32 cellular contexts compared by ENCODE assay signal in genomic region chr17:32471652-32472051, GRCh38.
"Had no signal": no experiment of that assay in that cellular context is flagged by ENCODE, and none has a peak within 500 bp of the region (broad histone marks: within the 10 kb centered on the region; RNA-seq: fewer than 3 reads in every experiment).

No MANE protein-coding gene starts in this region.

- H3K9me3 Mint-ChIP-seq: activated CD4-positive, alpha-beta memory T cell treated with anti-CD3 and anti-CD28 coated beads for 36 hours; activated naive CD4-positive, alpha-beta T cell treated with anti-CD3 and anti-CD28 coated beads for 36 hours; activated naive CD4-positive, alpha-beta T cell treated with anti-CD3 and anti-CD28 coated beads, Interleukin-2, amount 50 U/mL, for 72 hours; activated T-helper 1 cell treated with anti-CD3 and anti-CD28 coated beads, Interleukin-12 subunit alpha, Interleukin-12 subunit beta, Interleukin-2, Interleukin-4 antibody, amounts not matched to agents 30 ng/mL and 10 ng/mL and 1 ng/mL, durations not matched to agents 14 hours and 24 hours and 36 hours; T-helper 1 cell treated with Interleukin-12 subunit alpha and Interleukin-12 subunit beta and Interleukin-4 antibody, amounts not matched to agents 30 μg/mL and 1 μg/mL, for 36 hours; T-helper 2 cell treated with Interferon-gamma antibody and Interleukin-4, amounts not matched to agents 5 μg/mL and 100 μg/mL, for 36 hours had no signal

- H3K27ac ChIP-seq: brain microvascular endothelial cell, KMS-11, Peyer's patch, SJSA1 had no signal

- H3K27me3 ChIP-seq: brain microvascular endothelial cell, Peyer's patch, SJSA1 had no signal

- H3K27ac Mint-ChIP-seq: activated CD4-positive, alpha-beta memory T cell treated with anti-CD3 and anti-CD28 coated beads for 36 hours; activated naive CD4-positive, alpha-beta T cell treated with anti-CD3 and anti-CD28 coated beads for 36 hours; activated T-helper 1 cell treated with anti-CD3 and anti-CD28 coated beads, Interleukin-12 subunit alpha, Interleukin-12 subunit beta, Interleukin-2, Interleukin-4 antibody, amounts not matched to agents 30 ng/mL and 10 ng/mL and 1 ng/mL, durations not matched to agents 14 hours and 24 hours and 36 hours; T-helper 1 cell treated with Interleukin-12 subunit alpha and Interleukin-12 subunit beta and Interleukin-4 antibody, amounts not matched to agents 30 μg/mL and 1 μg/mL, for 36 hours; T-helper 2 cell treated with Interferon-gamma antibody and Interleukin-4, amounts not matched to agents 5 μg/mL and 100 μg/mL, for 36 hours had no signal

- H3K4me2 ChIP-seq: KMS-11, SK-N-SH had no signal

- FAIRE-seq: TTC549 had no signal

- H3K4me1 ChIP-seq: Peyer's patch, SJSA1 had no signal

- H3K9me3 ChIP-seq: Peyer's patch, SJSA1, SK-N-SH had no signal

- ATAC-seq: activated naive CD4-positive, alpha-beta T cell treated with anti-CD3 and anti-CD28 coated beads, Interleukin-2, amount 50 U/mL, for 72 hours; PC-3 had no signal

- DNase-seq: activated CD4-positive, alpha-beta memory T cell treated with anti-CD3 and anti-CD28 coated beads for 36 hours; activated CD4-positive, alpha-beta T cell treated with anti-CD3 and anti-CD28 coated beads for 4 hours; activated CD4-positive, alpha-beta T cell treated with anti-CD3 and anti-CD28 coated beads, Interleukin-2, amount 50 U/mL, for 1 hour; activated gamma-delta T cell treated with Interleukin-2 at 50 U/mL for 16 hours; activated naive CD4-positive, alpha-beta T cell treated with anti-CD3 and anti-CD28 coated beads for 36 hours; activated T-cell treated with anti-CD3 and anti-CD28 coated beads, Interleukin-2, amount 50 U/mL, for 1 hour; amniotic stem cell; aorta; brain microvascular endothelial cell; central memory CD4-positive, alpha-beta T cell; MM.1S; MV-4-11; NCI-H1092; NCI-H1436 treated with DMSO at 0.1 percent for 48 hours; NCI-H1694 treated with DMSO at 0.1 percent for 48 hours; NCI-H2029; NCI-H345; NCI-H526; NCI-H748 treated with DMSO at 0.1 percent for 48 hours; NK-92 treated with Interleukin-12 subunit alpha and Interleukin-12 subunit beta, amount 100 ng/mL, for 24 hours; PC-3; RPMI8226; SHP77 treated with DMSO at 0.1 percent for 48 hours; SK-N-SH had no signal

- H3K9ac ChIP-seq: KMS-11, SK-N-SH had no signal

- H3K4me3 Mint-ChIP-seq: activated CD4-positive, alpha-beta memory T cell treated with anti-CD3 and anti-CD28 coated beads for 36 hours; activated naive CD4-positive, alpha-beta T cell treated with anti-CD3 and anti-CD28 coated beads for 36 hours; activated T-helper 1 cell treated with anti-CD3 and anti-CD28 coated beads, Interleukin-12 subunit alpha, Interleukin-12 subunit beta, Interleukin-2, Interleukin-4 antibody, amounts not matched to agents 30 ng/mL and 10 ng/mL and 1 ng/mL, durations not matched to agents 14 hours and 24 hours and 36 hours; T-helper 1 cell treated with Interleukin-12 subunit alpha and Interleukin-12 subunit beta and Interleukin-4 antibody, amounts not matched to agents 30 μg/mL and 1 μg/mL, for 36 hours; T-helper 2 cell treated with Interferon-gamma antibody and Interleukin-4, amounts not matched to agents 5 μg/mL and 100 μg/mL, for 36 hours had no signal

- H3K4me3 ChIP-seq: Peyer's patch, SJSA1 had no signal

- H3K27me3 Mint-ChIP-seq: activated CD4-positive, alpha-beta memory T cell treated with anti-CD3 and anti-CD28 coated beads for 36 hours had no signal
